ENCODE assay signal across 8 cellular contexts in genomic region chr11:15113381-15113780, GRCh38. TPM values are rescaled to one million over a fixed set of nuclear protein-coding genes. Genes with fewer than 3 reads are reported as not detected.
DNase-seq lines count a peak whose midpoint lies in the region; ATAC-seq and TF ChIP-seq lines count a peak whose summit lies in the region.

No MANE protein-coding gene starts in this region.

- peak overlapping the region; percentile 87 to 90 (median 90) for H3K27ac Mint-ChIP-seq in IgD-negative memory B cell

- no peaks in the 10 kb centered on the region for H3K36me3 ChIP-seq in osteoblast (ENCODE audit: insufficient read depth, low read length)

- H2AFZ ChIP-seq in osteoblast (ENCODE audit: low read length) = no peak overlapping the region

- H3K4me3 ChIP-seq in osteoblast (ENCODE audit: insufficient read depth, low read length) = no peak overlapping the region

- no peak overlapping the region for H3K27ac ChIP-seq in osteoblast (ENCODE audit: low read depth, low read length)

- H3K4me3 Mint-ChIP-seq in IgD-negative memory B cell = peak overlapping the region; percentile 61 to 93 (median 80)

- H3K9me3 Mint-ChIP-seq in IgD-negative memory B cell = no peaks in the 10 kb centered on the region

- no peak overlapping the region for H3K4me2 ChIP-seq in osteoblast (ENCODE audit: insufficient read depth, low read length)

- no peaks in the 10 kb centered on the region for H3K9me3 ChIP-seq in osteoblast (ENCODE audit: low read depth, low read length)

- TF ChIP-seq CTCF in osteoblast (IDR thresholded peaks at IDR 0.05; ENCODE audit: extremely low read depth, low read depth, low read length) (no peak), GM10266 (IDR thresholded peaks at IDR 0.05; ENCODE audit: control insufficient read depth, insufficient read depth, low read depth, missing control alignments) (no peak)

- ATAC-seq in GM18502 (IDR thresholded peaks at IDR 0.05; ENCODE audit: poor library complexity, unreplicated experiment) (peak; percentile 94), GM21717 (IDR thresholded peaks at IDR 0.05; ENCODE audit: unreplicated experiment) (peak; percentile 96)

- H3K4me1 Mint-ChIP-seq in IgD-negative memory B cell = peaks cover 43 to 51% (median 44%) of the 10 kb centered on the region in 3 donors

- H3K79me2 ChIP-seq in osteoblast (ENCODE audit: insufficient read depth, low read length) = no peaks in the 10 kb centered on the region

- H3K4me1 ChIP-seq in osteoblast (ENCODE audit: insufficient read depth, low read length) = peaks cover 2% of the 10 kb centered on the region

- no peaks in the 10 kb centered on the region for H3K27me3 ChIP-seq in osteoblast (ENCODE audit: insufficient read depth, low read length)

- H3K36me3 Mint-ChIP-seq in IgD-negative memory B cell = no peaks in the 10 kb centered on the region

- peaks cover 25% of the 10 kb centered on the region for H3K27me3 Mint-ChIP-seq in IgD-negative memory B cell

- DNase-seq in germinal center (ENCODE audit: low spot score) (peak; percentile 76), osteoblast (ENCODE audit: insufficient read length, low spot score, missing footprints) (no peak), GM10266 (ENCODE audit: extremely low spot score) (no peak), NCI-H1417 treated with DMSO at 0.1 percent for 48 hours (lab: John Stamatoyannopoulos, UW) (no peak), D341Med (ENCODE audit: low spot score) (no peak)

- no peaks in the 10 kb centered on the region for H4K20me1 ChIP-seq in osteoblast (ENCODE audit: insufficient read depth, low read length)

RNA-seq across cellular contexts. Expression of gene INSC, which starts 1.3 kb away (rescaled TPM):
- 0.31 TPM for polyA plus RNA-seq in IgD-negative memory B cell
- 0.72 and 1.8 TPM in 2 replicates for total RNA-seq in osteoblast

RNA-seq across cellular contexts. Expression of gene CALCB, which starts 40.0 kb away (rescaled TPM):
- 0.13 TPM for polyA plus RNA-seq in IgD-negative memory B cell
- not detected in 2 replicates for total RNA-seq in osteoblast
